ENCODE assay signal across 23 cellular contexts in the genomic region with DNA sequence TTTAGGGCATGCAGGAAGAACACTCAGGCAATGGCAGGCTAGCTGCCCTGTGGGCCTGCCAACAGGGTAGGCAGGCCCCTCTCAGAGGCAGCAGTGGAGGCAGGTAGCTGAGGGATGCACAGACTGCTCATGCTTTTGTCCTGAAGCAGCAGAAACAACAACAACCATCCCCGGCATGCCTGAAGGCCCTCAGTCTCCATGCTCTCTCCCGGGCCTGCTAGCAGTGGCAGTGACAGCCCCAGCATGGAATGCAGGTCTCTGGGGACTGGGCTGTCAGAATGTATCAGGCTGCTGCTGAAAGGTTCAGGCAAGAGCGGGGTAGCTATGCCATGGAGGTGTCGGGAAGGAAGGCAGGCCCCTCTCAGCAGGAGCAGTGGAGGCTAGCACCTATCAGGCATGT.
"Had no signal": no experiment of that assay in that cellular context is flagged by ENCODE, and none has a peak within 500 bp of the region (broad histone marks: within the 10 kb centered on the region; RNA-seq: fewer than 3 reads in every experiment).

No MANE protein-coding gene starts in this region.

- H3K4me1 Mint-ChIP-seq: neural progenitor cell had no signal

- H3K36me3 Mint-ChIP-seq: activated naive CD4-positive, alpha-beta T cell treated with anti-CD3 and anti-CD28 coated beads, Interleukin-2, amount 50 U/mL, for 72 hours; naive thymus-derived CD8-positive, alpha-beta T cell; neural progenitor cell had no signal

- H3K4me3 Mint-ChIP-seq: activated T-cell treated with anti-CD3 and anti-CD28 coated beads, Interleukin-2, amount 50 U/mL, for 72 hours; naive thymus-derived CD8-positive, alpha-beta T cell; neural progenitor cell; T-helper 2 cell treated with Interferon-gamma antibody and Interleukin-4, amounts not matched to agents 5 μg/mL and 100 μg/mL, for 36 hours had no signal

- H3K27ac Mint-ChIP-seq: activated naive CD4-positive, alpha-beta T cell treated with anti-CD3 and anti-CD28 coated beads, Interleukin-2, amount 50 U/mL, for 72 hours; activated T-cell treated with anti-CD3 and anti-CD28 coated beads, Interleukin-2, amount 50 U/mL, for 72 hours; naive thymus-derived CD8-positive, alpha-beta T cell; neural progenitor cell; T-helper 2 cell treated with Interferon-gamma antibody and Interleukin-4, amounts not matched to agents 5 μg/mL and 100 μg/mL, for 36 hours had no signal

- DNase-seq: activated CD4-positive, alpha-beta T cell treated with anti-CD3 and anti-CD28 coated beads for 4 hours; activated CD4-positive, alpha-beta T cell treated with anti-CD3 and anti-CD28 coated beads, Interleukin-2, amount 50 U/mL, for 4 hours; activated naive CD4-positive, alpha-beta T cell; activated T-cell treated with anti-CD3 and anti-CD28 coated beads for 4 hours; activated T-cell treated with anti-CD3 and anti-CD28 coated beads, Interleukin-2, amount 50 U/mL, for 72 hours; anterior cingulate cortex; body of pancreas; dermis blood vessel endothelial cell; effector CD4-positive, alpha-beta T cell; esophagus squamous epithelium; foreskin melanocyte; left cardiac atrium; left ventricle myocardium superior; mammary epithelial cell; naive thymus-derived CD8-positive, alpha-beta T cell; small intestine; stimulated activated CD4-positive, alpha-beta T cell treated with anti-CD3 and anti-CD28 coated beads, Interleukin-4, amount 100 ng/mL, for 24 hours; stimulated activated CD8-positive, alpha-beta memory T cell treated with anti-CD3 and anti-CD28 coated beads, Interleukin-4, amount 100 ng/mL, for 48 hours; stimulated activated naive CD4-positive, alpha-beta T cell; T-helper 1 cell had no signal

- H3K9me3 Mint-ChIP-seq: neural progenitor cell had no signal

- ATAC-seq: activated naive CD4-positive, alpha-beta T cell treated with anti-CD3 and anti-CD28 coated beads, Interleukin-2, amount 50 U/mL, for 72 hours; activated T-cell treated with anti-CD3 and anti-CD28 coated beads, Interleukin-2, amount 50 U/mL, for 72 hours; body of pancreas; left cardiac atrium; left ventricle myocardium superior; naive thymus-derived CD8-positive, alpha-beta T cell had no signal
